Comparison of ENCODE assay signal across 1 cellular context in the genomic region with DNA sequence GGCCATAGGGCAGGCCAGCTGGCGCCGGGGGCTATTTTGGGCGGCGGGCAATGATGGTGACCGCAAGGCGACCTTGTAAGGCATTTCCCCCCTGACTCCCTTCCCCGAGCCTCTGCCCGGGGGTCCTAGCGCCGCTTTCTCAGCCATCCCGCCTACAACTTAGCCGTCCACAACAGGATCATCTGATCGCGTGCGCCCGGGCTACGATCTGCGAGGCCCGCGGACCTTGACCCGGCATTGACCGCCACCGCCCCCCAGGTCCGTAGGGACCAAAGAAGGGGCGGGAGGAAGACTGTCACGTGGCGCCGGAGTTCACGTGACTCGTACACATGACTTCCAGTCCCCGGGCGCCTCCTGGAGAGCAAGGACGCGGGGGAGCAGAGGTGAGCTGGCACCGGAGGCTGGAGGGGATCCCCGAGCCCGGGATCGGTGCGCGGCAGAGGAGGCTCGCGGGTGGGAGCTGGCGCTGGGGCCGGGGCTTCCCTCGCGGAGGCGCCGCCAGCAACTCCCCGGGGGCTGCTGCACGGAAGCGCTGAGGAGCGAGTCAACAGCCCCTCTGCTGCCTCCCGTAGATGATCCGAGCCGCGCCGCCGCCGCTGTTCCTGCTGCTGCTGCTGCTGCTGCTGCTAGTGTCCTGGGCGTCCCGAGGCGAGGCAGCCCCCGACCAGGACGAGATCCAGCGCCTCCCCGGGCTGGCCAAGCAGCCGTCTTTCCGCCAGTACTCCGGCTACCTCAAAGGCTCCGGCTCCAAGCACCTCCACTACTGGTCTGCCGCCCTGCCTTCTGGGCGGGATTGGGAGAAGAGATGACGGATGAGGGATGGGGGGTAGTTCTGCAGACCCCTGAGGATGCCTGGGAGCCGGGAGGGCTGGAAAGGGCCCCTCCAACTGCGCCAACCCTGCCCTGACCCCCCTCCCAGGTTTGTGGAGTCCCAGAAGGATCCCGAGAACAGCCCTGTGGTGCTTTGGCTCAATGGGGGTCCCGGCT.
TF ChIP-seq lines count a peak whose summit lies in the region.

A gene (plus strand): TSS at position 339 of the 987 bp plus-strand sequence. CDS start 234 bp downstream, at position 573.
A gene with protein sequence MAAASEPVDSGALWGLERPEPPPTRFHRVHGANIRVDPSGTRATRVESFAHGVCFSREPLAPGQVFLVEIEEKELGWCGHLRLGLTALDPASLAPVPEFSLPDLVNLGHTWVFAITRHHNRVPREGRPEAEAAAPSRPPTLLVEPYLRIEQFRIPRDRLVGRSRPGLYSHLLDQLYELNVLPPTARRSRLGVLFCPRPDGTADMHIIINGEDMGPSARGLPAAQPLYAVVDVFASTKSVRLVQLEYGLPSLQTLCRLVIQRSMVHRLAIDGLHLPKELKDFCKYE (minus strand): TSS at position 212 of the 987 bp plus-strand sequence. CDS start 217 bp downstream, outside the sequence.

TF ChIP-seq in HepG2, 621 proteins besides CTCF, POLR2A, EP300 and RAD21 (continued from another document and continues in another):
- TF ChIP-seq, protein P1, sequence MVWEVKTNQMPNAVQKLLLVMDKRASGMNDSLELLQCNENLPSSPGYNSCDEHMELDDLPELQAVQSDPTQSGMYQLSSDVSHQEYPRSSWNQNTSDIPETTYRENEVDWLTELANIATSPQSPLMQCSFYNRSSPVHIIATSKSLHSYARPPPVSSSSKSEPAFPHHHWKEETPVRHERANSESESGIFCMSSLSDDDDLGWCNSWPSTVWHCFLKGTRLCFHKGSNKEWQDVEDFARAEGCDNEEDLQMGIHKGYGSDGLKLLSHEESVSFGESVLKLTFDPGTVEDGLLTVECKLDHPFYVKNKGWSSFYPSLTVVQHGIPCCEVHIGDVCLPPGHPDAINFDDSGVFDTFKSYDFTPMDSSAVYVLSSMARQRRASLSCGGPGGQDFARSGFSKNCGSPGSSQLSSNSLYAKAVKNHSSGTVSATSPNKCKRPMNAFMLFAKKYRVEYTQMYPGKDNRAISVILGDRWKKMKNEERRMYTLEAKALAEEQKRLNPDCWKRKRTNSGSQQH (CRISPR knock-in tag; IDR thresholded peaks at IDR 0.05; ENCODE audit: low read depth): peak; percentile 99
- TF ChIP-seq TRIM24 (CRISPR knock-in tag; IDR thresholded peaks at IDR 0.05): peak; percentile 87
- TF ChIP-seq ZNF619 (CRISPR knock-in tag; IDR thresholded peaks at IDR 0.05): peak; percentile 98
- TF ChIP-seq, protein P2, sequence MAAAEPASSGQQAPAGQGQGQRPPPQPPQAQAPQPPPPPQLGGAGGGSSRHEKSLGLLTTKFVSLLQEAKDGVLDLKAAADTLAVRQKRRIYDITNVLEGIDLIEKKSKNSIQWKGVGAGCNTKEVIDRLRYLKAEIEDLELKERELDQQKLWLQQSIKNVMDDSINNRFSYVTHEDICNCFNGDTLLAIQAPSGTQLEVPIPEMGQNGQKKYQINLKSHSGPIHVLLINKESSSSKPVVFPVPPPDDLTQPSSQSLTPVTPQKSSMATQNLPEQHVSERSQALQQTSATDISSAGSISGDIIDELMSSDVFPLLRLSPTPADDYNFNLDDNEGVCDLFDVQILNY (CRISPR knock-in tag; conservative IDR thresholded peaks at IDR 0.05): peak; percentile 88
- TF ChIP-seq DNMT3B (CRISPR knock-in tag; conservative IDR thresholded peaks at IDR 0.05): peak; percentile 99
- TF ChIP-seq ZNF136 (CRISPR knock-in tag; IDR thresholded peaks at IDR 0.05; ENCODE audit: low read depth): peak; percentile 98
- TF ChIP-seq, protein P3, sequence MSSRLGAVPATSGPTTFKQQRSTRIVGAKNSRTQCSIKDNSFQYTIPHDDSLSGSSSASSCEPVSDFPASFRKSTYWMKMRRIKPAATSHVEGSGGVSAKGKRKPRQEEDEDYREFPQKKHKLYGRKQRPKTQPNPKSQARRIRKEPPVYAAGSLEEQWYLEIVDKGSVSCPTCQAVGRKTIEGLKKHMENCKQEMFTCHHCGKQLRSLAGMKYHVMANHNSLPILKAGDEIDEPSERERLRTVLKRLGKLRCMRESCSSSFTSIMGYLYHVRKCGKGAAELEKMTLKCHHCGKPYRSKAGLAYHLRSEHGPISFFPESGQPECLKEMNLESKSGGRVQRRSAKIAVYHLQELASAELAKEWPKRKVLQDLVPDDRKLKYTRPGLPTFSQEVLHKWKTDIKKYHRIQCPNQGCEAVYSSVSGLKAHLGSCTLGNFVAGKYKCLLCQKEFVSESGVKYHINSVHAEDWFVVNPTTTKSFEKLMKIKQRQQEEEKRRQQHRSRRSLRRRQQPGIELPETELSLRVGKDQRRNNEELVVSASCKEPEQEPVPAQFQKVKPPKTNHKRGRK (CRISPR knock-in tag; IDR thresholded peaks at IDR 0.05): no peak
- no peak for TF ChIP-seq MATR3 (CRISPR knock-in tag; IDR thresholded peaks at IDR 0.05)
- TF ChIP-seq GZF1 (CRISPR knock-in tag; IDR thresholded peaks at IDR 0.05): peak; percentile 96
- peak; percentile 87 for TF ChIP-seq HES4 (CRISPR knock-in tag; IDR thresholded peaks at IDR 0.05; ENCODE audit: borderline replicate concordance)
- peak; percentile 99 for TF ChIP-seq POLR2G (IDR thresholded peaks at IDR 0.05; ENCODE audit: low read depth, low read length)
- peak; percentile 95; the same call in 1 of the 2 replicates for TF ChIP-seq SNAPC2 (CRISPR knock-in tag; IDR thresholded peaks at IDR 0.05)
- TF ChIP-seq, protein P4, sequence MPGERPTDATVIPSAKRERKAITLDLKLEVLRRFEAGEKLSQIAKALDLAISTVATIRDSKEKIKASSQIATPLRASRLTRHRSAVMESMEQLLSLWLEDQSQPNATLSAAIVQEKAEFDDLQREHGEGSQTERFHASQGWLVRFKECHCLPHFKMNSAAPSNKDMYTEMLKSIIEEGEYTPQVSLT (CRISPR knock-in tag; IDR thresholded peaks at IDR 0.05; ENCODE audit: borderline replicate concordance, low read depth): peak; percentile 89; the same call in 1 of the 2 replicates
- TF ChIP-seq ZNF75D (CRISPR knock-in tag; IDR thresholded peaks at IDR 0.05; ENCODE audit: borderline replicate concordance): 0 out of 2 replicates have a peak, but pooled peaks have one; percentile 92
- no peak for TF ChIP-seq TCF12 (IDR thresholded peaks at IDR 0.05)
- peak; percentile 98 for TF ChIP-seq TCF12 (CRISPR knock-in tag; IDR thresholded peaks at IDR 0.05)
- TF ChIP-seq SATB2 (CRISPR knock-in tag; IDR thresholded peaks at IDR 0.05): peak; percentile 93
- TF ChIP-seq, protein P5, sequence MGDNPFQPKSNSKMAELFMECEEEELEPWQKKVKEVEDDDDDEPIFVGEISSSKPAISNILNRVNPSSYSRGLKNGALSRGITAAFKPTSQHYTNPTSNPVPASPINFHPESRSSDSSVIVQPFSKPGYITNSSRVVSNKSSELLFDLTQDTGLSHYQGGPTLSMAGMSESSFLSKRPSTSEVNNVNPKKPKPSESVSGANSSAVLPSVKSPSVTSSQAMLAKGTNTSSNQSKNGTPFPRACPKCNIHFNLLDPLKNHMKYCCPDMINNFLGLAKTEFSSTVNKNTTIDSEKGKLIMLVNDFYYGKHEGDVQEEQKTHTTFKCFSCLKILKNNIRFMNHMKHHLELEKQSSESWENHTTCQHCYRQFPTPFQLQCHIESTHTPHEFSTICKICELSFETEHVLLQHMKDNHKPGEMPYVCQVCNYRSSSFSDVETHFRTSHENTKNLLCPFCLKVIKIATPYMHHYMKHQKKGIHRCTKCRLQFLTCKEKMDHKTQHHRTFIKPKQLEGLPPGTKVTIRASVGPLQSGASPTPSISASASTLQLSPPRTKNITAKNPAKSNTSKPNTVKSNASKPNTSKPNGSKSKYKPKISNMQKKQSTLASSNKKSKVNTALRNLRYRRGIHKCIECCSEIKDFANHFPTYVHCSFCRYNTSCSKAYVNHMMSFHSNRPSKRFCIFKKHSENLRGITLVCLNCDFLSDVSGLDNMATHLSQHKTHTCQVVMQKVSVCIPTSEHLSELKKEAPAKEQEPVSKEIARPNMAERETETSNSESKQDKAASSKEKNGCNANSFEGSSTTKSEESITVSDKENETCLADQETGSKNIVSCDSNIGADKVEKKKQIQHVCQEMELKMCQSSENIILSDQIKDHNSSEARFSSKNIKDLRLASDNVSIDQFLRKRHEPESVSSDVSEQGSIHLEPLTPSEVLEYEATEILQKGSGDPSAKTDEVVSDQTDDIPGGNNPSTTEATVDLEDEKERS (CRISPR knock-in tag; IDR thresholded peaks at IDR 0.05): peak; percentile 99
- TF ChIP-seq ZNF883 (CRISPR knock-in tag; IDR thresholded peaks at IDR 0.05; ENCODE audit: not compliant biosample characterization): peak; percentile 98
- peak; percentile 99 for TF ChIP-seq NFATC3 (CRISPR knock-in tag; IDR thresholded peaks at IDR 0.05)
- peak; percentile 98 for TF ChIP-seq SKI (IDR thresholded peaks at IDR 0.05; ENCODE audit: partially characterized antibody)
- TF ChIP-seq ZNF546 (CRISPR knock-in tag; conservative IDR thresholded peaks at IDR 0.05): peak; percentile 64; the same call in 1 of the 2 replicates
- TF ChIP-seq ZNF674 (CRISPR knock-in tag; IDR thresholded peaks at IDR 0.05; ENCODE audit: low read depth): peak; percentile 54; the same call in 1 of the 2 replicates
- TF ChIP-seq, protein P6, sequence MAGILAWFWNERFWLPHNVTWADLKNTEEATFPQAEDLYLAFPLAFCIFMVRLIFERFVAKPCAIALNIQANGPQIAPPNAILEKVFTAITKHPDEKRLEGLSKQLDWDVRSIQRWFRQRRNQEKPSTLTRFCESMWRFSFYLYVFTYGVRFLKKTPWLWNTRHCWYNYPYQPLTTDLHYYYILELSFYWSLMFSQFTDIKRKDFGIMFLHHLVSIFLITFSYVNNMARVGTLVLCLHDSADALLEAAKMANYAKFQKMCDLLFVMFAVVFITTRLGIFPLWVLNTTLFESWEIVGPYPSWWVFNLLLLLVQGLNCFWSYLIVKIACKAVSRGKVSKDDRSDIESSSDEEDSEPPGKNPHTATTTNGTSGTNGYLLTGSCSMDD (CRISPR knock-in tag; IDR thresholded peaks at IDR 0.05): peak; percentile 57; the same call in 1 of the 2 replicates
- TF ChIP-seq RBM39 (IDR thresholded peaks at IDR 0.05; ENCODE audit: low read depth, low read length, poor library complexity, severe bottlenecking): peak; percentile 91
- TF ChIP-seq ZNF530 (CRISPR knock-in tag; IDR thresholded peaks at IDR 0.05; ENCODE audit: low read depth): peak; percentile 93; the same call in 1 of the 2 replicates
- peak; percentile 100 for TF ChIP-seq KDM3A (CRISPR knock-in tag; IDR thresholded peaks at IDR 0.05; ENCODE audit: low read depth)
- TF ChIP-seq SMAD9 (CRISPR knock-in tag; IDR thresholded peaks at IDR 0.05): peak; percentile 98
- TF ChIP-seq, protein P7, sequence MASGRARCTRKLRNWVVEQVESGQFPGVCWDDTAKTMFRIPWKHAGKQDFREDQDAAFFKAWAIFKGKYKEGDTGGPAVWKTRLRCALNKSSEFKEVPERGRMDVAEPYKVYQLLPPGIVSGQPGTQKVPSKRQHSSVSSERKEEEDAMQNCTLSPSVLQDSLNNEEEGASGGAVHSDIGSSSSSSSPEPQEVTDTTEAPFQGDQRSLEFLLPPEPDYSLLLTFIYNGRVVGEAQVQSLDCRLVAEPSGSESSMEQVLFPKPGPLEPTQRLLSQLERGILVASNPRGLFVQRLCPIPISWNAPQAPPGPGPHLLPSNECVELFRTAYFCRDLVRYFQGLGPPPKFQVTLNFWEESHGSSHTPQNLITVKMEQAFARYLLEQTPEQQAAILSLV (CRISPR knock-in tag; IDR thresholded peaks at IDR 0.05; ENCODE audit: borderline replicate concordance): peak; percentile 100
- peak; percentile 90 for TF ChIP-seq ZNF121 (CRISPR knock-in tag; IDR thresholded peaks at IDR 0.05)
- peak; percentile 90; the same call in 1 of the 2 replicates for TF ChIP-seq FOXJ3 (CRISPR knock-in tag; IDR thresholded peaks at IDR 0.05; ENCODE audit: borderline replicate concordance)
- no peak for TF ChIP-seq ZEB1 (IDR thresholded peaks at IDR 0.05; ENCODE audit: insufficient replicate concordance, low read depth)
- TF ChIP-seq ZKSCAN5 (CRISPR knock-in tag; IDR thresholded peaks at IDR 0.05): no peak; the same call in 1 of the 2 replicates
- TF ChIP-seq, protein P8, sequence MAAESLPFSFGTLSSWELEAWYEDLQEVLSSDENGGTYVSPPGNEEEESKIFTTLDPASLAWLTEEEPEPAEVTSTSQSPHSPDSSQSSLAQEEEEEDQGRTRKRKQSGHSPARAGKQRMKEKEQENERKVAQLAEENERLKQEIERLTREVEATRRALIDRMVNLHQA (CRISPR knock-in tag; IDR thresholded peaks at IDR 0.05): peak; percentile 94
- peak; percentile 97 for TF ChIP-seq MEIS2 (CRISPR knock-in tag; IDR thresholded peaks at IDR 0.05)
- TF ChIP-seq ZFP90 (CRISPR knock-in tag; IDR thresholded peaks at IDR 0.05; ENCODE audit: borderline replicate concordance): peak; percentile 99
- no peak for TF ChIP-seq TBP (CRISPR knock-in tag; IDR thresholded peaks at IDR 0.05)
- TF ChIP-seq ZNF230 (CRISPR knock-in tag; IDR thresholded peaks at IDR 0.05): peak; percentile 100
- no peak; the same call in none of the 2 replicates for TF ChIP-seq ZNF432 (CRISPR knock-in tag; IDR thresholded peaks at IDR 0.05; ENCODE audit: borderline replicate concordance)
- TF ChIP-seq CEBPB (IDR thresholded peaks at IDR 0.05; ENCODE audit: borderline replicate concordance, low read depth, low read length): no peak
- TF ChIP-seq, protein P9, sequence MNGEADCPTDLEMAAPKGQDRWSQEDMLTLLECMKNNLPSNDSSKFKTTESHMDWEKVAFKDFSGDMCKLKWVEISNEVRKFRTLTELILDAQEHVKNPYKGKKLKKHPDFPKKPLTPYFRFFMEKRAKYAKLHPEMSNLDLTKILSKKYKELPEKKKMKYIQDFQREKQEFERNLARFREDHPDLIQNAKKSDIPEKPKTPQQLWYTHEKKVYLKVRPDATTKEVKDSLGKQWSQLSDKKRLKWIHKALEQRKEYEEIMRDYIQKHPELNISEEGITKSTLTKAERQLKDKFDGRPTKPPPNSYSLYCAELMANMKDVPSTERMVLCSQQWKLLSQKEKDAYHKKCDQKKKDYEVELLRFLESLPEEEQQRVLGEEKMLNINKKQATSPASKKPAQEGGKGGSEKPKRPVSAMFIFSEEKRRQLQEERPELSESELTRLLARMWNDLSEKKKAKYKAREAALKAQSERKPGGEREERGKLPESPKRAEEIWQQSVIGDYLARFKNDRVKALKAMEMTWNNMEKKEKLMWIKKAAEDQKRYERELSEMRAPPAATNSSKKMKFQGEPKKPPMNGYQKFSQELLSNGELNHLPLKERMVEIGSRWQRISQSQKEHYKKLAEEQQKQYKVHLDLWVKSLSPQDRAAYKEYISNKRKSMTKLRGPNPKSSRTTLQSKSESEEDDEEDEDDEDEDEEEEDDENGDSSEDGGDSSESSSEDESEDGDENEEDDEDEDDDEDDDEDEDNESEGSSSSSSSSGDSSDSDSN (CRISPR knock-in tag; IDR thresholded peaks at IDR 0.05): peak; percentile 94
- peak; percentile 95 for TF ChIP-seq XRCC5 (optimal IDR thresholded peaks at IDR 0.05; ENCODE audit: low read length)
- peak; percentile 100 for TF ChIP-seq KDM2A (CRISPR knock-in tag; IDR thresholded peaks at IDR 0.05; ENCODE audit: borderline replicate concordance, low read depth)
